In the genomic region with DNA sequence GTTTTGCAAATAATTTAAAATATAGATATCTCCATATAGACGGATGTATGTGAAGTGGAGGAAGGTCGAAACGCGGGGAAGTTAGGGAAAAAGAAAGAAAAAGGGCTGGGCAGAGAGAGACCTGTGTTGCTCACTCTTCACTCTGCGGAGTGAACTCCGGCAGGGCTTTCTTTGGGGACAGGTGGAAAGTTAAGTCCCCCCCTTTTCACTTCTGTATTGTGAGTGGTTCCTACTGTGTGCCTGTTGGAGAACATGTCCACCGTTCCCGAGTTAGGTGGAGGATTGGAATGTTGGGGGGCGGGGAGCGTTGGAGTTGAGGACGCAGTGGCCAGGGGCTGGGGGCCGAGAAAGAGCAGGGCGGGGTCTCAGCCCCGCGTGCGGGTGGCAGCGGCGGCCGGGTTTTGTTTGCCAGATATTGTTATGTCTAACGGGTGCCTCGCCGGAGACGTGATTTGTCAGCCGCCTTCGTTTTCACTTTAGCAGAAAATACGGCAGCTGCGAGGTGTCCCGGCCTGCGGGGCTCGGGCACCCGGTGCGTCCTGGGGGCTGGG, we compare ENCODE assay signal across 8 cellular contexts.
A peak's percentile ranks its signal among the peaks of the same experiment; 100 is the strongest.
DNase-seq lines count a peak whose midpoint lies in the region; ATAC-seq and TF ChIP-seq lines count a peak whose summit lies in the region.

No MANE protein-coding gene starts in this region.

- no peak for DNase-seq in AG04449 (ENCODE audit: low read depth, low spot score)
- peak; percentile 16 for DNase-seq in activated T-helper 2 cell treated with anti-CD3 and anti-CD28 coated beads, Interferon-gamma antibody, Interleukin-2, Interleukin-4, amounts not matched to agents 10 μg/mL and 5 μg/mL and 100 μg/mL, durations not matched to agents 14 hours and 24 hours and 36 hours (ENCODE audit: low spot score)
- no peak for DNase-seq in stimulated activated naive CD8-positive, alpha-beta T cell treated with anti-CD3 and anti-CD28 coated beads, Interleukin-15, Interleukin-2, amounts not matched to agents 100 U/mL and 50 U/mL, for 24 hours
- DNase-seq in NCI-H187 (lab: John Stamatoyannopoulos, UW): no peak
- DNase-seq in hippocampal formation (lab: John Stamatoyannopoulos, UW): no peak

- ATAC-seq in GM21619 (IDR thresholded peaks at IDR 0.05; ENCODE audit: unreplicated experiment) (peak; percentile 26), HG02763 (IDR thresholded peaks at IDR 0.05; ENCODE audit: unreplicated experiment) (no peak)
- peak; percentile 37 for ATAC-seq in stimulated activated naive CD8-positive, alpha-beta T cell treated with anti-CD3 and anti-CD28 coated beads, Interleukin-15, Interleukin-2, amounts not matched to agents 100 U/mL and 50 U/mL, for 24 hours

- peaks cover 28% of the 10 kb centered on the region for H3K4me1 Mint-ChIP-seq in activated T-helper 2 cell treated with anti-CD3 and anti-CD28 coated beads, Interferon-gamma antibody, Interleukin-2, Interleukin-4, amounts not matched to agents 10 μg/mL and 5 μg/mL and 100 μg/mL, durations not matched to agents 14 hours and 24 hours and 36 hours (ENCODE audit: low read depth)

- H3K9me3 Mint-ChIP-seq in activated T-helper 2 cell treated with anti-CD3 and anti-CD28 coated beads, Interferon-gamma antibody, Interleukin-2, Interleukin-4, amounts not matched to agents 10 μg/mL and 5 μg/mL and 100 μg/mL, durations not matched to agents 14 hours and 24 hours and 36 hours: no peaks in the 10 kb centered on the region

- CTCF ChIA-PET in AG04449 (lab: Yijun Ruan, JAX): no interaction called here

- no peak overlapping the region for H3K9ac ChIP-seq in iPS-20b (ENCODE audit: low read depth, low read length)

- intact Hi-C loops in activated T-helper 2 cell treated with anti-CD3 and anti-CD28 coated beads, Interferon-gamma antibody, Interleukin-2, Interleukin-4, amounts not matched to agents 10 μg/mL and 5 μg/mL and 100 μg/mL, durations not matched to agents 14 hours and 24 hours and 36 hours (cut with micrococcal nuclease): loop anchor here (2.0 to 10.0 kb wide), 3 partner anchors 148 to 1124 kb away; a partner anchor contains a TSS

- no peaks in the 10 kb centered on the region for H3K36me3 Mint-ChIP-seq in activated T-helper 2 cell treated with anti-CD3 and anti-CD28 coated beads, Interferon-gamma antibody, Interleukin-2, Interleukin-4, amounts not matched to agents 10 μg/mL and 5 μg/mL and 100 μg/mL, durations not matched to agents 14 hours and 24 hours and 36 hours (ENCODE audit: low read depth)

- H3K4me3 ChIP-seq in AG04449 (ENCODE audit: low read depth, low read length) (peak overlapping the region; percentile 60), iPS-20b (ENCODE audit: low read length) (peak overlapping the region; percentile 58; the same call in 1 of the 2 replicates)

- H3K4me3 Mint-ChIP-seq in activated T-helper 2 cell treated with anti-CD3 and anti-CD28 coated beads, Interferon-gamma antibody, Interleukin-2, Interleukin-4, amounts not matched to agents 10 μg/mL and 5 μg/mL and 100 μg/mL, durations not matched to agents 14 hours and 24 hours and 36 hours (ENCODE audit: low read depth): peak overlapping the region; percentile 76

- peak overlapping the region; percentile 3 for H3K27ac Mint-ChIP-seq in activated T-helper 2 cell treated with anti-CD3 and anti-CD28 coated beads, Interferon-gamma antibody, Interleukin-2, Interleukin-4, amounts not matched to agents 10 μg/mL and 5 μg/mL and 100 μg/mL, durations not matched to agents 14 hours and 24 hours and 36 hours

- peaks cover 69% of the 10 kb centered on the region for H3K27me3 Mint-ChIP-seq in activated T-helper 2 cell treated with anti-CD3 and anti-CD28 coated beads, Interferon-gamma antibody, Interleukin-2, Interleukin-4, amounts not matched to agents 10 μg/mL and 5 μg/mL and 100 μg/mL, durations not matched to agents 14 hours and 24 hours and 36 hours (ENCODE audit: low read depth)

- peaks cover 99% of the 10 kb centered on the region for H3K27me3 ChIP-seq in iPS-20b (ENCODE audit: insufficient read depth, low read length)

- peaks cover 17% of the 10 kb centered on the region; the same call in 1 of the 2 replicates for H3K4me1 ChIP-seq in iPS-20b (ENCODE audit: insufficient read depth, low read length)

- no peaks in the 10 kb centered on the region for H3K36me3 ChIP-seq in iPS-20b (ENCODE audit: insufficient read depth, low read depth, low read length)

- POLR2A ChIA-PET in AG04449 (lab: Yijun Ruan, JAX): no interaction called here

- no peaks in the 10 kb centered on the region for H3K9me3 ChIP-seq in iPS-20b (ENCODE audit: insufficient read depth, low read depth, low read length)

- TF ChIP-seq CTCF in AG04449 (IDR thresholded peaks at IDR 0.05; ENCODE audit: insufficient read depth, low read length, missing control alignments): no peak

- H3K27ac ChIP-seq in iPS-20b (ENCODE audit: low read length): no peak overlapping the region
